In the genomic region with DNA sequence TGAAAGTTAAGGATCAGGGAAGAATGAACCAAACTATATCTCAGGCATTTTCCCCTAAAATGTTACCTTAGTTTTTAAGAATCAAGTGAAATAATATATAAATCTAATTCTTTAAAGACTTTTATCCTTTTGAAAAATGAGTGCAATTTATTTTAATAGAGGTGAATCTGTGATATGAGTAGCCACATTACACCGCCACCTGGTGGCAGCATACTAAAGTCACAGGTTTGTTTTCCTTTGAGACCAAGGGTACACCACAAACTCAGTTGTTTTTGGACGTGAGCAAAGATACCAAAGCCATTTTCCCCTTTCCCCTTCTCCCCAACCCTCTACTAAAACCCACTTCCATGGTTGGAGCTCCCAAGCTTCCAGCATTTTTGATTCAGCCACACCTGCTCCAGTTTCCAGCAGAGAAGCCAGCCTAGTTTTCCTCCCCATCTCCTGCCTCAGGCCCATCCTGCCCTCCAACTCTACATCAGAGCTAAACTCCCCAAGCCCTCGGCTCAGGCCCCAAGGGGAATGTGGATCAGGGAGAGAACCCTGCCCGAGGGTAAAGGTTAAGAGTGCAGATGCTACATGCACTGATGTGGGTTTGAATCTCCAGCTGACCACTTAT, we compare ENCODE assay signal across 8 cellular contexts. TPM values are rescaled to one million over a fixed set of nuclear protein-coding genes. Genes with fewer than 3 reads are reported as not detected.
DNase-seq lines count a peak whose midpoint lies in the region; ATAC-seq and TF ChIP-seq lines count a peak whose summit lies in the region.

No MANE protein-coding gene starts in this region.

- no peak overlapping the region for H3K4me3 Mint-ChIP-seq in endothelial cell (ENCODE audit: unreplicated experiment)
- no peak overlapping the region for H3K4me3 Mint-ChIP-seq in naive B cell
- no peak overlapping the region for H3K4me3 Mint-ChIP-seq in stimulated activated memory B cell treated with anti-CD40 and anti-IgM and Interleukin-4, amounts not matched to agents 10 μg/mL and 1 μg/mL and 100 μg/mL, for 72 hours

- ATAC-seq in naive B cell (ENCODE audit: low read depth in 2 of 2) = peak in 1 of 2 donors; percentile 63
- ATAC-seq in stimulated activated memory B cell treated with anti-CD40 and anti-IgM and Interleukin-4, amounts not matched to agents 10 μg/mL and 1 μg/mL and 100 μg/mL, for 72 hours = peak; percentile 63
- ATAC-seq in GM18873 (IDR thresholded peaks at IDR 0.05; ENCODE audit: low FRiP score, unreplicated experiment) = no peak

- H3K27me3 Mint-ChIP-seq in endothelial cell (ENCODE audit: unreplicated experiment) (peaks cover 6% of the 10 kb centered on the region), naive B cell (peaks cover 0 to 10% (median 0%) of the 10 kb centered on the region in 3 donors)
- peaks cover 8% of the 10 kb centered on the region for H3K27me3 Mint-ChIP-seq in stimulated activated memory B cell treated with anti-CD40 and anti-IgM and Interleukin-4, amounts not matched to agents 10 μg/mL and 1 μg/mL and 100 μg/mL, for 72 hours

- in situ Hi-C loops in GM13976 (cut with MboI; ENCODE audit: low sequenced_read_pairs, unreplicated experiment) = loop anchor here (10.0 kb wide), 1 partner anchor 116 kb away; no protein-coding TSS in a partner anchor

- peak; percentile 42 for DNase-seq in A172 (ENCODE audit: low spot score)
- DNase-seq in GM13976 (ENCODE audit: low spot score) = peak; percentile 78
- peak; percentile 28 for DNase-seq in NCI-H526 treated with DMSO at 0.1 percent for 48 hours (lab: John Stamatoyannopoulos, UW)
- peak in 2 of 3 experiments; percentile 40 to 43 for DNase-seq in activated CD8-positive, alpha-beta memory T cell treated with anti-CD3 and anti-CD28 coated beads for 48 hours (ENCODE audit: low read depth in 2 of 3, low spot score in 2 of 3)
- DNase-seq in endothelial cell (ENCODE audit: low spot score) = peak; percentile 61
- peak; percentile 38 for DNase-seq in naive B cell

- H3K4me1 Mint-ChIP-seq in endothelial cell (ENCODE audit: unreplicated experiment) = no peaks in the 10 kb centered on the region
- peaks cover 0 to 7% (median 7%) of the 10 kb centered on the region in 3 donors for H3K4me1 Mint-ChIP-seq in naive B cell
- H3K4me1 Mint-ChIP-seq in stimulated activated memory B cell treated with anti-CD40 and anti-IgM and Interleukin-4, amounts not matched to agents 10 μg/mL and 1 μg/mL and 100 μg/mL, for 72 hours = peaks cover 18% of the 10 kb centered on the region

- TF ChIP-seq CTCF in GM13976 (IDR thresholded peaks at IDR 0.05; ENCODE audit: borderline replicate concordance, control extremely low read depth, extremely low read depth, insufficient read depth, missing control alignments) (peak; percentile 67), endothelial cell (IDR thresholded peaks at IDR 0.05; ENCODE audit: unreplicated experiment) (peak; percentile 93)

- no peak overlapping the region for H3K27ac Mint-ChIP-seq in endothelial cell (ENCODE audit: unreplicated experiment)
- H3K27ac Mint-ChIP-seq in naive B cell = no peak overlapping the region
- H3K27ac Mint-ChIP-seq in stimulated activated memory B cell treated with anti-CD40 and anti-IgM and Interleukin-4, amounts not matched to agents 10 μg/mL and 1 μg/mL and 100 μg/mL, for 72 hours = no peak overlapping the region

- peaks cover 4% of the 10 kb centered on the region for H3K36me3 Mint-ChIP-seq in endothelial cell (ENCODE audit: low read depth, unreplicated experiment)
- H3K36me3 Mint-ChIP-seq in naive B cell = no peaks in the 10 kb centered on the region
- H3K36me3 Mint-ChIP-seq in stimulated activated memory B cell treated with anti-CD40 and anti-IgM and Interleukin-4, amounts not matched to agents 10 μg/mL and 1 μg/mL and 100 μg/mL, for 72 hours = no peaks in the 10 kb centered on the region

- no peaks in the 10 kb centered on the region for H3K9me3 Mint-ChIP-seq in endothelial cell (ENCODE audit: unreplicated experiment)
- H3K9me3 Mint-ChIP-seq in naive B cell = peaks cover 0 to 5% (median 4%) of the 10 kb centered on the region in 7 donors
- H3K9me3 Mint-ChIP-seq in stimulated activated memory B cell treated with anti-CD40 and anti-IgM and Interleukin-4, amounts not matched to agents 10 μg/mL and 1 μg/mL and 100 μg/mL, for 72 hours = peaks cover 5% of the 10 kb centered on the region

RNA-seq across cellular contexts. Expression of gene LDLRAP1, which starts 22.9 kb away (rescaled TPM):
- 8.0 and 12.7 TPM in 2 replicates for total RNA-seq in A172 (2014; rRNA removed; shearing (Covaris generic))
- 23.5 TPM for total RNA-seq in endothelial cell (ENCODE audit: unreplicated experiment)
- 10 to 100 TPM; 19.1 to 25.9 (median 20.5) TPM for polyA plus RNA-seq in naive B cell (ENCODE audit: low read depth in 6 of 6)

Comparison
In these comparisons a context has a peak if more than half of its experiments do, and no peak if none do; other contexts are left out.
1. DNase-seq: peak in every context shown above with its lines; median percentile 78 in GM13976; 61 in endothelial cell; 42 in A172; 42 in activated CD8-positive, alpha-beta memory T cell treated with anti-CD3 and anti-CD28 coated beads for 48 hours; 38 in naive B cell; 28 in NCI-H526 treated with DMSO at 0.1 percent for 48 hours.